ENCODE assay signal across 11 cellular contexts in genomic region chr22:39904024-39904423, GRCh38. TPM values are rescaled to one million over a fixed set of nuclear protein-coding genes. Genes with fewer than 3 reads are reported as not detected.
DNase-seq lines count a peak whose midpoint lies in the region; ATAC-seq and TF ChIP-seq lines count a peak whose summit lies in the region.
"Not testable (repeated sequence)": the region's sequence is repeated elsewhere in the genome, so short reads cannot be mapped to it uniquely, and the experiment has no call there.
"Had no signal": no experiment of that assay in that cellular context is flagged by ENCODE, and none has a peak within 500 bp of the region (broad histone marks: within the 10 kb centered on the region; RNA-seq: fewer than 3 reads in every experiment).

No MANE protein-coding gene starts in this region.

- H3K27me3 ChIP-seq in CD8-positive, alpha-beta T cell (ENCODE audit: insufficient read depth, low read length), result not testable (repeated sequence)
- H3K27me3 ChIP-seq in lower lobe of right lung (ENCODE audit: low read depth), result peaks cover 15% of the 10 kb centered on the region

- not testable (repeated sequence) for H3K27me3 Mint-ChIP-seq in CD8-positive, alpha-beta T cell (ENCODE audit: low read depth); T-helper 1 cell treated with Interleukin-12 subunit alpha and Interleukin-12 subunit beta and Interleukin-4 antibody, amounts not matched to agents 30 μg/mL and 1 μg/mL, for 36 hours (ENCODE audit: low read depth); activated CD8-positive, alpha-beta T cell treated with anti-CD3 and anti-CD28 coated beads for 36 hours; activated T-helper 2 cell treated with anti-CD3 and anti-CD28 coated beads, Interferon-gamma antibody, Interleukin-2, Interleukin-4, amounts not matched to agents 10 μg/mL and 5 μg/mL and 100 μg/mL, durations not matched to agents 14 hours and 24 hours and 36 hours (ENCODE audit: low read depth); activated naive CD8-positive, alpha-beta T cell treated with anti-CD3 and anti-CD28 coated beads, Interleukin-2, amount 50 U/mL, for 24 hours; stimulated activated naive CD8-positive, alpha-beta T cell treated with anti-CD3 and anti-CD28 coated beads, Interleukin-15, Interleukin-2, amounts not matched to agents 100 ng/mL and 50 ng/mL, for 24 hours

- H3K4me3 Mint-ChIP-seq in CD8-positive, alpha-beta T cell, result peak overlapping the region; percentile 97
- H3K4me3 Mint-ChIP-seq in T-helper 1 cell treated with Interleukin-12 subunit alpha and Interleukin-12 subunit beta and Interleukin-4 antibody, amounts not matched to agents 30 μg/mL and 1 μg/mL, for 36 hours, result peak overlapping the region; percentile 98
- peak overlapping the region; percentile 80 for H3K4me3 Mint-ChIP-seq in activated CD8-positive, alpha-beta T cell treated with anti-CD3 and anti-CD28 coated beads for 36 hours
- peak overlapping the region; percentile 92 for H3K4me3 Mint-ChIP-seq in activated T-helper 2 cell treated with anti-CD3 and anti-CD28 coated beads, Interferon-gamma antibody, Interleukin-2, Interleukin-4, amounts not matched to agents 10 μg/mL and 5 μg/mL and 100 μg/mL, durations not matched to agents 14 hours and 24 hours and 36 hours (ENCODE audit: low read depth)
- peak overlapping the region; percentile 87 for H3K4me3 Mint-ChIP-seq in activated naive CD8-positive, alpha-beta T cell treated with anti-CD3 and anti-CD28 coated beads, Interleukin-2, amount 50 U/mL, for 24 hours
- H3K4me3 Mint-ChIP-seq in stimulated activated naive CD8-positive, alpha-beta T cell treated with anti-CD3 and anti-CD28 coated beads, Interleukin-15, Interleukin-2, amounts not matched to agents 100 ng/mL and 50 ng/mL, for 24 hours, result peak overlapping the region; percentile 90

- H3K4me1 Mint-ChIP-seq in CD8-positive, alpha-beta T cell (ENCODE audit: low read depth), result peaks cover 49% of the 10 kb centered on the region
- peaks cover 52% of the 10 kb centered on the region for H3K4me1 Mint-ChIP-seq in T-helper 1 cell treated with Interleukin-12 subunit alpha and Interleukin-12 subunit beta and Interleukin-4 antibody, amounts not matched to agents 30 μg/mL and 1 μg/mL, for 36 hours (ENCODE audit: low read depth)
- peaks cover 27% of the 10 kb centered on the region for H3K4me1 Mint-ChIP-seq in activated CD8-positive, alpha-beta T cell treated with anti-CD3 and anti-CD28 coated beads for 36 hours (ENCODE audit: low read depth)
- peaks cover 61% of the 10 kb centered on the region for H3K4me1 Mint-ChIP-seq in activated T-helper 2 cell treated with anti-CD3 and anti-CD28 coated beads, Interferon-gamma antibody, Interleukin-2, Interleukin-4, amounts not matched to agents 10 μg/mL and 5 μg/mL and 100 μg/mL, durations not matched to agents 14 hours and 24 hours and 36 hours (ENCODE audit: low read depth)
- peaks cover 48% of the 10 kb centered on the region for H3K4me1 Mint-ChIP-seq in activated naive CD8-positive, alpha-beta T cell treated with anti-CD3 and anti-CD28 coated beads, Interleukin-2, amount 50 U/mL, for 24 hours
- H3K4me1 Mint-ChIP-seq in stimulated activated naive CD8-positive, alpha-beta T cell treated with anti-CD3 and anti-CD28 coated beads, Interleukin-15, Interleukin-2, amounts not matched to agents 100 ng/mL and 50 ng/mL, for 24 hours (ENCODE audit: low read depth), result peaks cover 68% of the 10 kb centered on the region

- peak overlapping the region; percentile 97 for H3K27ac Mint-ChIP-seq in CD8-positive, alpha-beta T cell
- peak overlapping the region; percentile 91 for H3K27ac Mint-ChIP-seq in T-helper 1 cell treated with Interleukin-12 subunit alpha and Interleukin-12 subunit beta and Interleukin-4 antibody, amounts not matched to agents 30 μg/mL and 1 μg/mL, for 36 hours
- H3K27ac Mint-ChIP-seq in activated CD8-positive, alpha-beta T cell treated with anti-CD3 and anti-CD28 coated beads for 36 hours, result peak overlapping the region; percentile 92
- peak overlapping the region; percentile 93 for H3K27ac Mint-ChIP-seq in activated T-helper 2 cell treated with anti-CD3 and anti-CD28 coated beads, Interferon-gamma antibody, Interleukin-2, Interleukin-4, amounts not matched to agents 10 μg/mL and 5 μg/mL and 100 μg/mL, durations not matched to agents 14 hours and 24 hours and 36 hours
- peak overlapping the region; percentile 93 for H3K27ac Mint-ChIP-seq in activated naive CD8-positive, alpha-beta T cell treated with anti-CD3 and anti-CD28 coated beads, Interleukin-2, amount 50 U/mL, for 24 hours
- H3K27ac Mint-ChIP-seq in stimulated activated naive CD8-positive, alpha-beta T cell treated with anti-CD3 and anti-CD28 coated beads, Interleukin-15, Interleukin-2, amounts not matched to agents 100 ng/mL and 50 ng/mL, for 24 hours, result peak overlapping the region; percentile 98

- peak overlapping the region; percentile 49 for H3K27ac ChIP-seq in CD8-positive, alpha-beta T cell (ENCODE audit: low read depth, low read length)
- H3K27ac ChIP-seq in lower lobe of right lung, result not testable (repeated sequence)

- H3K9me3 ChIP-seq in CD8-positive, alpha-beta T cell (ENCODE audit: low read length); lower lobe of right lung: not testable (repeated sequence)

- CTCF ChIA-PET in CD8-positive, alpha-beta T cell (lab: Charles Lee), result interaction anchor here (0.8 to 1.4 kb wide), 6 partner anchors 10 to 33 kb away, joined by 3 to 6 read pairs (median 4); no protein-coding TSS in a partner anchor
- CTCF ChIA-PET in activated CD8-positive, alpha-beta T cell treated with anti-CD3 and anti-CD28 coated beads for 36 hours (lab: Charles Lee), result interaction anchor here (0.8 to 11.2 kb wide), 5 partner anchors 11 to 121 kb away, joined by 3 to 130 read pairs (median 7); no protein-coding TSS in a partner anchor

- peaks cover 33% of the 10 kb centered on the region for H3K4me1 ChIP-seq in CD8-positive, alpha-beta T cell (ENCODE audit: insufficient read depth, low read length)
- H3K4me1 ChIP-seq in lower lobe of right lung, result not testable (repeated sequence)

- peak overlapping the region; percentile 57 for H3K4me3 ChIP-seq in CD8-positive, alpha-beta T cell (ENCODE audit: low read depth, low read length)
- H3K4me3 ChIP-seq in lower lobe of right lung, result peak overlapping the region; percentile 31

- intact Hi-C loops in CD8-positive, alpha-beta T cell (cut with DNase I, micrococcal nuclease), result loop anchor here (10.0 kb wide), 3 partner anchors 341 to 421 kb away; partner anchors contain the start of gene RPS19BP1 (in 1 of the 2)
- intact Hi-C loops in activated CD8-positive, alpha-beta T cell treated with anti-CD3 and anti-CD28 coated beads for 36 hours (cut with micrococcal nuclease); lower lobe of right lung (cut with DNase I): not testable (repeated sequence)
- intact Hi-C loops in activated T-helper 2 cell treated with anti-CD3 and anti-CD28 coated beads, Interferon-gamma antibody, Interleukin-2, Interleukin-4, amounts not matched to agents 10 μg/mL and 5 μg/mL and 100 μg/mL, durations not matched to agents 14 hours and 24 hours and 36 hours (cut with micrococcal nuclease), result loop anchor here (5.0 to 10.0 kb wide), 4 partner anchors 33 to 421 kb away; partner anchors contain the start of gene TNRC6B

- not testable (repeated sequence) for TF ChIP-seq CTCF in CD8-positive, alpha-beta T cell (IDR thresholded peaks at IDR 0.05); activated CD8-positive, alpha-beta T cell treated with anti-CD3 and anti-CD28 coated beads for 36 hours (IDR thresholded peaks at IDR 0.05); lower lobe of right lung (IDR thresholded peaks at IDR 0.05)

- not testable (repeated sequence) for DNase-seq in CD8-positive, alpha-beta T cell; activated CD8-positive, alpha-beta T cell treated with anti-CD3 and anti-CD28 coated beads for 36 hours; activated T-helper 2 cell treated with anti-CD3 and anti-CD28 coated beads, Interferon-gamma antibody, Interleukin-2, Interleukin-4, amounts not matched to agents 10 μg/mL and 5 μg/mL and 100 μg/mL, durations not matched to agents 14 hours and 24 hours and 36 hours (ENCODE audit: low spot score); activated naive CD8-positive, alpha-beta T cell treated with anti-CD3 and anti-CD28 coated beads, Interleukin-2, amount 50 U/mL, for 24 hours; lower lobe of right lung

- H3K9me3 Mint-ChIP-seq in CD8-positive, alpha-beta T cell; T-helper 1 cell treated with Interleukin-12 subunit alpha and Interleukin-12 subunit beta and Interleukin-4 antibody, amounts not matched to agents 30 μg/mL and 1 μg/mL, for 36 hours; activated CD8-positive, alpha-beta T cell treated with anti-CD3 and anti-CD28 coated beads for 36 hours; activated T-helper 2 cell treated with anti-CD3 and anti-CD28 coated beads, Interferon-gamma antibody, Interleukin-2, Interleukin-4, amounts not matched to agents 10 μg/mL and 5 μg/mL and 100 μg/mL, durations not matched to agents 14 hours and 24 hours and 36 hours; activated naive CD8-positive, alpha-beta T cell treated with anti-CD3 and anti-CD28 coated beads, Interleukin-2, amount 50 U/mL, for 24 hours; stimulated activated naive CD8-positive, alpha-beta T cell treated with anti-CD3 and anti-CD28 coated beads, Interleukin-15, Interleukin-2, amounts not matched to agents 100 ng/mL and 50 ng/mL, for 24 hours: not testable (repeated sequence)

- H3K36me3 Mint-ChIP-seq in CD8-positive, alpha-beta T cell, result peaks cover 52% of the 10 kb centered on the region
- H3K36me3 Mint-ChIP-seq in T-helper 1 cell treated with Interleukin-12 subunit alpha and Interleukin-12 subunit beta and Interleukin-4 antibody, amounts not matched to agents 30 μg/mL and 1 μg/mL, for 36 hours (ENCODE audit: low read depth), result peaks cover 43% of the 10 kb centered on the region
- peaks cover 34% of the 10 kb centered on the region for H3K36me3 Mint-ChIP-seq in activated CD8-positive, alpha-beta T cell treated with anti-CD3 and anti-CD28 coated beads for 36 hours (ENCODE audit: low read depth)
- H3K36me3 Mint-ChIP-seq in activated T-helper 2 cell treated with anti-CD3 and anti-CD28 coated beads, Interferon-gamma antibody, Interleukin-2, Interleukin-4, amounts not matched to agents 10 μg/mL and 5 μg/mL and 100 μg/mL, durations not matched to agents 14 hours and 24 hours and 36 hours (ENCODE audit: low read depth), result peaks cover 26% of the 10 kb centered on the region
- not testable (repeated sequence) for H3K36me3 Mint-ChIP-seq in activated naive CD8-positive, alpha-beta T cell treated with anti-CD3 and anti-CD28 coated beads, Interleukin-2, amount 50 U/mL, for 24 hours (ENCODE audit: low read depth)
- peaks cover 15% of the 10 kb centered on the region for H3K36me3 Mint-ChIP-seq in stimulated activated naive CD8-positive, alpha-beta T cell treated with anti-CD3 and anti-CD28 coated beads, Interleukin-15, Interleukin-2, amounts not matched to agents 100 ng/mL and 50 ng/mL, for 24 hours (ENCODE audit: low read depth)

- POLR2A ChIA-PET in CD8-positive, alpha-beta T cell (lab: Charles Lee), result interaction anchor here (0.9 to 16.9 kb wide), 7 partner anchors 10 to 49 kb away, joined by 3 to 260 read pairs (median 6); no protein-coding TSS in a partner anchor
- POLR2A ChIA-PET in activated CD8-positive, alpha-beta T cell treated with anti-CD3 and anti-CD28 coated beads for 36 hours (lab: Charles Lee), result interaction anchor here (1.0 to 12.7 kb wide), 7 partner anchors 9 to 380 kb away, joined by 3 to 270 read pairs (median 3); no protein-coding TSS in a partner anchor

- not testable (repeated sequence) for ATAC-seq in CD8-positive, alpha-beta T cell; activated CD8-positive, alpha-beta T cell treated with anti-CD3 and anti-CD28 coated beads for 36 hours; activated naive CD8-positive, alpha-beta T cell treated with anti-CD3 and anti-CD28 coated beads, Interleukin-2, amount 50 U/mL, for 24 hours; lower lobe of right lung

- not testable (repeated sequence) for H3K36me3 ChIP-seq in CD8-positive, alpha-beta T cell (ENCODE audit: insufficient read depth, low read length); lower lobe of right lung

RNA-seq across cellular contexts. Expression of gene GRAP2, which starts 3.1 kb away (rescaled TPM):
- total RNA-seq in CD8-positive, alpha-beta T cell, result 100 to 1,000 TPM; 105 TPM
- total RNA-seq in activated CD8-positive, alpha-beta T cell treated with anti-CD3 and anti-CD28 coated beads for 36 hours, result 10 to 100 TPM; 83.2 to 86.8 TPM
- 44.1 and 46.5 TPM in 2 replicates for total RNA-seq in activated T-helper 2 cell treated with anti-CD3 and anti-CD28 coated beads, Interferon-gamma antibody, Interleukin-2, Interleukin-4, amounts not matched to agents 10 μg/mL and 5 μg/mL and 100 μg/mL, durations not matched to agents 14 hours and 24 hours and 36 hours
- total RNA-seq in lower lobe of right lung, result 9.5 TPM
- total RNA-seq: H4, LHCN-M2, PC-3 had no signal

RNA-seq across cellular contexts. Expression of gene ENTHD1, which starts 10.5 kb away (rescaled TPM):
- total RNA-seq in CD8-positive, alpha-beta T cell, result not detected
- total RNA-seq in activated CD8-positive, alpha-beta T cell treated with anti-CD3 and anti-CD28 coated beads for 36 hours, result under 1 TPM; 0.34 TPM
- 0.11 TPM in 2 replicates for total RNA-seq in activated T-helper 2 cell treated with anti-CD3 and anti-CD28 coated beads, Interferon-gamma antibody, Interleukin-2, Interleukin-4, amounts not matched to agents 10 μg/mL and 5 μg/mL and 100 μg/mL, durations not matched to agents 14 hours and 24 hours and 36 hours
- total RNA-seq in lower lobe of right lung, result not detected
- total RNA-seq: G401, H4, LHCN-M2, PC-3 had no signal

RNA-seq across cellular contexts. Expression of gene TMA7B, which starts 56.2 kb away (rescaled TPM):
- 10 to 100 TPM in 1 of 2 experiments, 1 to 10 TPM in 1; 9.0 to 12.0 TPM for total RNA-seq in CD8-positive, alpha-beta T cell
- 1 to 10 TPM; 2.2 to 2.3 TPM for total RNA-seq in activated CD8-positive, alpha-beta T cell treated with anti-CD3 and anti-CD28 coated beads for 36 hours
- 1.7 and 2.0 TPM in 2 replicates for total RNA-seq in activated T-helper 2 cell treated with anti-CD3 and anti-CD28 coated beads, Interferon-gamma antibody, Interleukin-2, Interleukin-4, amounts not matched to agents 10 μg/mL and 5 μg/mL and 100 μg/mL, durations not matched to agents 14 hours and 24 hours and 36 hours
- 1.4 TPM for total RNA-seq in lower lobe of right lung
- total RNA-seq: G401, H4, LHCN-M2, PC-3 had no signal
